ENCODE assay signal across 14 cellular contexts in genomic region chr6:19153270-19153980, GRCh38.
DNase-seq lines count a peak whose midpoint lies in the region; ATAC-seq and TF ChIP-seq lines count a peak whose summit lies in the region.
"Had no signal": no experiment of that assay in that cellular context is flagged by ENCODE, and none has a peak within 500 bp of the region (broad histone marks: within the 10 kb centered on the region; RNA-seq: fewer than 3 reads in every experiment).

No MANE protein-coding gene starts in this region.

- H3K4me2 ChIP-seq in skeletal muscle satellite cell (ENCODE audit: low read length), result peak overlapping the region; percentile 12

- H3K9me3 ChIP-seq in heart right ventricle (no peaks in the 10 kb centered on the region), skeletal muscle satellite cell (replicated peaks; ENCODE audit: low read length) (no peaks in the 10 kb centered on the region)
- H3K9me3 ChIP-seq: thyroid gland had no signal

- TF ChIP-seq CTCF in astrocyte of the spinal cord (IDR thresholded peaks at IDR 0.05; ENCODE audit: low read depth, low read length), result no peak
- no peak for TF ChIP-seq CTCF in heart right ventricle (IDR thresholded peaks at IDR 0.05)
- TF ChIP-seq CTCF in endothelial cell (IDR thresholded peaks at IDR 0.05; ENCODE audit: unreplicated experiment), result no peak
- TF ChIP-seq CTCF in GM10248 (IDR thresholded peaks at IDR 0.05; ENCODE audit: control extremely low read depth, extremely low read depth, low read depth, missing control alignments), result no peak

- CTCF ChIA-PET in GM10248 (lab: Yijun Ruan, JAX), result interaction anchor here (1.2 kb wide), 1 partner anchor 9 kb away, joined by 3 read pairs; no protein-coding TSS in a partner anchor

- no peak overlapping the region for H3K27ac Mint-ChIP-seq in endothelial cell (ENCODE audit: unreplicated experiment)

- H3K27ac ChIP-seq in heart right ventricle, result peak overlapping the region in 6 of 10 donors; percentile 9 to 62 (median 53)
- H3K27ac ChIP-seq: thyroid gland had no signal

- H3K36me3 ChIP-seq in heart right ventricle (no peaks in the 10 kb centered on the region), skeletal muscle satellite cell (ENCODE audit: insufficient read depth, low read length) (no peaks in the 10 kb centered on the region)
- H3K36me3 ChIP-seq: thyroid gland had no signal

- ATAC-seq in heart right ventricle (peak in 7 of 8 donors; percentile 59 to 77 (median 72)), HG02678 (IDR thresholded peaks at IDR 0.05; ENCODE audit: unreplicated experiment) (no peak)

- H3K9me3 Mint-ChIP-seq in endothelial cell (ENCODE audit: unreplicated experiment), result no peaks in the 10 kb centered on the region
- H3K9me3 Mint-ChIP-seq: nephron had no signal

- in situ Hi-C loops in astrocyte of the spinal cord (cut with HindIII; ENCODE audit: low sequenced_read_pairs), result no loop called here

- H3K36me3 Mint-ChIP-seq in endothelial cell (ENCODE audit: low read depth, unreplicated experiment), result no peaks in the 10 kb centered on the region

- H3K4me1 Mint-ChIP-seq in endothelial cell (ENCODE audit: unreplicated experiment), result no peaks in the 10 kb centered on the region
- H3K4me1 Mint-ChIP-seq: nephron had no signal

- POLR2A ChIA-PET in GM10248 (lab: Yijun Ruan, JAX), result no interaction called here

- no peak overlapping the region for H3K4me3 ChIP-seq in astrocyte of the spinal cord (ENCODE audit: low read depth, low read length)
- H3K4me3 ChIP-seq in heart right ventricle, result no peak overlapping the region
- H3K4me3 ChIP-seq in skeletal muscle satellite cell (ENCODE audit: low read length), result no peak overlapping the region
- H3K4me3 ChIP-seq: thyroid gland had no signal

- WGBS in heart right ventricle, 2 donors, result 64 to 67% methylated on average over 7 of the region's 7 CpGs

- H3K9ac ChIP-seq in skeletal muscle satellite cell (ENCODE audit: low read depth, low read length), result peak overlapping the region; percentile 13

- H3K4me3 Mint-ChIP-seq in endothelial cell (ENCODE audit: unreplicated experiment), result no peak overlapping the region
- H3K4me3 Mint-ChIP-seq: nephron had no signal

- H3K27me3 ChIP-seq in heart right ventricle (no peaks in the 10 kb centered on the region), skeletal muscle satellite cell (ENCODE audit: control insufficient read depth, insufficient read depth, low read length) (no peaks in the 10 kb centered on the region)
- H3K27me3 ChIP-seq: thyroid gland had no signal

- intact Hi-C loops in heart right ventricle (cut with DNase I), result no loop called here

- no peaks in the 10 kb centered on the region for H3K27me3 Mint-ChIP-seq in endothelial cell (ENCODE audit: unreplicated experiment)

- peak; percentile 13 for DNase-seq in Daoy (ENCODE audit: low read depth)
- DNase-seq in astrocyte of the spinal cord (ENCODE audit: low read depth, low spot score), result peak; percentile 3
- no peak for DNase-seq in heart right ventricle
- no peak for DNase-seq in endothelial cell (ENCODE audit: low spot score)
- no peak for DNase-seq in DMS114 treated with DMSO at 0.1 percent for 48 hours (lab: John Stamatoyannopoulos, UW; ENCODE audit: unreplicated experiment)
- DNase-seq in GM10248 (ENCODE audit: extremely low spot score), result no peak
- DNase-seq: activated naive CD4-positive, alpha-beta T cell treated with anti-CD3 and anti-CD28 coated beads, Interleukin-2, amount 50 U/mL, for 16 hours; AML-193; dermis blood vessel endothelial cell; NCI-H774; thyroid gland had no signal

- H3K4me1 ChIP-seq in heart right ventricle (peaks cover 0 to 13% (median 4%) of the 10 kb centered on the region in 9 donors), skeletal muscle satellite cell (ENCODE audit: control insufficient read depth, insufficient read depth, low read length) (no peaks in the 10 kb centered on the region)
- H3K4me1 ChIP-seq: thyroid gland had no signal

Comparison
In these comparisons a context has a peak if more than half of its experiments do, and no peak if none do; other contexts are left out.
1. DNase-seq: peak in Daoy (single experiment) and astrocyte of the spinal cord (single experiment); none in heart right ventricle (0 of 2), endothelial cell (single experiment), DMS114 treated with DMSO at 0.1 percent for 48 hours (single experiment) and GM10248 (single experiment).